In genomic region chr12:67650127-67650495, GRCh38 we compare ENCODE assay signal across 8 cellular contexts. TPM values are rescaled to one million over a fixed set of nuclear protein-coding genes. Genes with fewer than 3 reads are reported as not detected.
DNase-seq lines count a peak whose midpoint lies in the region; ATAC-seq lines count a peak whose summit lies in the region.

No MANE protein-coding gene starts in this region.

- H3K9me3 ChIP-seq in SJCRH30 (replicated peaks) (no peaks in the 10 kb centered on the region), endocrine pancreas (ENCODE audit: control insufficient read depth, low read length) (no peaks in the 10 kb centered on the region), mucosa of rectum (ENCODE audit: control insufficient read depth in 2 of 2, low read length in 2 of 2) (no peaks in the 10 kb centered on the region)

- H3K4me3 ChIP-seq in SJCRH30: peak overlapping the region; percentile 100
- peak overlapping the region; percentile 84 for H3K4me3 ChIP-seq in endocrine pancreas (ENCODE audit: control insufficient read depth, insufficient read depth, low read length)
- peak overlapping the region; percentile 89 to 91 for H3K4me3 ChIP-seq in mucosa of rectum (ENCODE audit: low read length in 2 of 2)

- H3K36me3 ChIP-seq in SJCRH30 (peaks cover 44% of the 10 kb centered on the region), endocrine pancreas (ENCODE audit: control insufficient read depth, insufficient read depth, low read length) (no peaks in the 10 kb centered on the region), mucosa of rectum (ENCODE audit: control insufficient read depth in 2 of 2, insufficient read depth in 2 of 2, low read length in 2 of 2) (peaks cover 4 to 20% of the 10 kb centered on the region in 2 donors)

- H3K9ac ChIP-seq in endocrine pancreas (ENCODE audit: control insufficient read depth, insufficient read depth, low read length) (peak overlapping the region; percentile 90), mucosa of rectum (ENCODE audit: low read depth in 1 of 2, low read length in 2 of 2) (peak overlapping the region; percentile 77 to 97)

- H3K27me3 ChIP-seq in SJCRH30 (no peaks in the 10 kb centered on the region), endocrine pancreas (ENCODE audit: control insufficient read depth, insufficient read depth, low read length) (no peaks in the 10 kb centered on the region), mucosa of rectum (ENCODE audit: control insufficient read depth in 2 of 2, insufficient read depth in 2 of 2, low read length in 2 of 2) (no peaks in the 10 kb centered on the region)

- peak overlapping the region; percentile 96 for H3K27ac ChIP-seq in SJCRH30
- H3K27ac ChIP-seq in mucosa of rectum (ENCODE audit: low read depth in 2 of 2, low read length in 2 of 2): peak overlapping the region; percentile 96 to 97

- DNase-seq in NCI-H510A treated with DMSO at 0.1 percent for 48 hours (lab: John Stamatoyannopoulos, UW): peak; percentile 41
- DNase-seq in NCI-H510A (lab: John Stamatoyannopoulos, UW): no peak
- DNase-seq in SJCRH30: peak; percentile 12 to 37
- DNase-seq in NK-92 treated with Interleukin-12 subunit alpha and Interleukin-12 subunit beta, amount 100 ng/mL, for 24 hours (lab: John Stamatoyannopoulos, UW): no peak
- DNase-seq in LoVo (ENCODE audit: low spot score): no peak

- ATAC-seq in GM19397 (IDR thresholded peaks at IDR 0.05; ENCODE audit: unreplicated experiment): no peak

- H3K4me1 ChIP-seq in SJCRH30 (peaks cover 19% of the 10 kb centered on the region), endocrine pancreas (ENCODE audit: control insufficient read depth, insufficient read depth, low read length) (peaks cover 10% of the 10 kb centered on the region), mucosa of rectum (ENCODE audit: control insufficient read depth in 2 of 2, insufficient read depth in 2 of 2, low read length in 2 of 2) (peaks cover 14 to 42% of the 10 kb centered on the region in 2 donors)

RNA-seq across cellular contexts. Expression of gene DYRK2, which starts 1.6 kb away (rescaled TPM):
- total RNA-seq in SJCRH30 (2014; rRNA removed; shearing (Covaris generic)): 51.6 and 58.2 TPM in 2 replicates

Comparison
In these comparisons a context has a peak if more than half of its experiments do, and no peak if none do; other contexts are left out.
1. DNase-seq: peak in NCI-H510A treated with DMSO at 0.1 percent for 48 hours (single experiment) and SJCRH30 (2 of 2); none in NCI-H510A (single experiment), NK-92 treated with Interleukin-12 subunit alpha and Interleukin-12 subunit beta, amount 100 ng/mL, for 24 hours (single experiment) and LoVo (single experiment).
2. Peak in every context shown above with its lines, with median percentiles within 50 percentile points of each other: H3K4me3 ChIP-seq.